In genomic region chr2:21694536-21694935, GRCh38 we compare ENCODE assay signal across 20 cellular contexts.
"Had no signal": no experiment of that assay in that cellular context is flagged by ENCODE, and none has a peak within 500 bp of the region (broad histone marks: within the 10 kb centered on the region; RNA-seq: fewer than 3 reads in every experiment).

No MANE protein-coding gene starts in this region.

- H3K4me2 ChIP-seq: KMS-11, SK-N-SH had no signal

- H3K4me3 ChIP-seq: K562 had no signal

- ATAC-seq: K562, Panc1, PC-3, Right ventricle myocardium inferior, T-cell had no signal

- H3K9me3 ChIP-seq: SK-N-SH had no signal

- DNase-seq: Kasumi-1, MM.1S, NCI-H1092 treated with DMSO at 0.1 percent for 48 hours, NCI-H1436, NCI-H187, NCI-H2029, NCI-H2081 treated with DMSO at 0.1 percent for 48 hours, NCI-H2171, NCI-H524 treated with DMSO at 0.1 percent for 48 hours, NCI-H82, PC-3, SW 1271, T-cell had no signal

- H3K9ac ChIP-seq: KMS-11, SK-N-SH had no signal

- H3K27ac ChIP-seq: HL-60, KMS-11 had no signal

- FAIRE-seq: HTR-8/SVneo, K562 had no signal
